10 cellular contexts compared by ENCODE assay signal in the genomic region with DNA sequence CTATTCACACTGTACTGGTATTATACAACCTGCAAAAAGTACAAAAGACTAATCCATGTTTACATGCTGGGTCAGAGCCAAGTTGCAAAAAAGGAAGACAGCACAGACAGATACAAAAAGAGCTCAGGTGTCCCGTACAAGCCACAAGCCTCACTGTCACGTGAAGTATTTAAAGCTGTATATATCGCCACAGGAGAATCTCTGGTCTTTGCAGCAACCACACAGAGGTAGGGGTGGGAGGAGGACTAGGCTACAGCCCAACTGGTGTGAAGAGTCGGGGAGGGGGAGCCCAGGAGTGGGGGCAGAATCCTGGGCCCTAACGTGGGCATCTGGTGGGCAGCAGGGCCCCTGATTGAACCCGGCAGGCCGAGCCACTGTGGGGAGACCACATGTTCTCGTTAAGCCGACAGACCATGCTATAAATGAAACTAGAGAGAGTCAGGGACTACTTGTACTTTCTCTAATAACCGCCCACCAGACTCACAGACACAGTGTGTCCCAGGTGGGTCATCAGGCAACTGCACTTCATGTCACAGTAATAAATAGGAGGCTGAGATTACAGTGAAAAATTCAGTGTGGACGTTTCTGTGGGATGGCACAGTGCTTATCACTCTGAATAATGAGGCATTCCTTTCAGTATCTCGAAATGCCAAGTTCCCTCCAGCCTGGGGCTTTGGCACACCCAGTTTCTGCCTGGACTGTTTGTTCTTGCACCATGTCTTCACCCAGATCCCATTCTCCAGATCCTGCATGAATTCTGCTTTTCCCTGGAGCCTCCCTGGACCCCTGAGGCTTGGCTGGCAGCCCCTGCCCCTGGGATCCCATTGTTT.
DNase-seq lines count a peak whose midpoint lies in the region; ATAC-seq and TF ChIP-seq lines count a peak whose summit lies in the region.
"Had no signal": no experiment of that assay in that cellular context is flagged by ENCODE, and none has a peak within 500 bp of the region (broad histone marks: within the 10 kb centered on the region; RNA-seq: fewer than 3 reads in every experiment).

No MANE protein-coding gene starts in this region.

- no peak for DNase-seq in SJCRH30
- DNase-seq in left ventricle myocardium superior: peak; percentile 46
- peak; percentile 68 for DNase-seq in spleen
- DNase-seq in HT-29 (ENCODE audit: low spot score): no peak
- DNase-seq: stimulated activated CD4-positive, alpha-beta T cell treated with anti-CD3 and anti-CD28 coated beads, Interleukin-12 subunit alpha, Interleukin-12 subunit beta, amount 100 ng/mL, for 4 hours had no signal

- H3K36me3 ChIP-seq in SJCRH30: no peaks in the 10 kb centered on the region
- H3K36me3 ChIP-seq in spleen: no peaks in the 10 kb centered on the region

- peaks cover 17% of the 10 kb centered on the region; the same call in 1 of the 2 replicates for H3K4me1 ChIP-seq in SJCRH30
- no peaks in the 10 kb centered on the region for H3K4me1 ChIP-seq in spleen

- ATAC-seq in HG03520 (IDR thresholded peaks at IDR 0.05; ENCODE audit: unreplicated experiment): peak; percentile 46
- ATAC-seq in left ventricle myocardium superior: peak; percentile 90
- no peak for ATAC-seq in HG03039 (IDR thresholded peaks at IDR 0.05; ENCODE audit: unreplicated experiment)
- no peak for ATAC-seq in GM21737 (IDR thresholded peaks at IDR 0.05; ENCODE audit: unreplicated experiment)
- ATAC-seq: activated naive CD4-positive, alpha-beta T cell treated with anti-CD3 and anti-CD28 coated beads, Interleukin-2, amount 50 U/mL, for 72 hours had no signal

- intact Hi-C loops in left ventricle myocardium superior (cut with micrococcal nuclease) (no loop called here), spleen (cut with DNase I; ENCODE audit: low total_unique reads) (no loop called here)

- TF ChIP-seq POLR2A in spleen (IDR thresholded peaks at IDR 0.05): no peak

- peak overlapping the region; percentile 19 for H3K4me3 ChIP-seq in SJCRH30
- H3K4me3 ChIP-seq in spleen: no peak overlapping the region

- H3K27ac ChIP-seq in SJCRH30: no peak overlapping the region
- no peak overlapping the region for H3K27ac ChIP-seq in spleen
- H3K27ac ChIP-seq: epithelial cell of prostate had no signal

- TF ChIP-seq CTCF in spleen (IDR thresholded peaks at IDR 0.05 in 8 of 11, conservative IDR thresholded peaks at IDR 0.05 in 3 of 11): no peak

- H3K27me3 ChIP-seq in SJCRH30 (no peaks in the 10 kb centered on the region), spleen (replicated peaks in 1 of 7) (peaks cover 0 to 26% (median 5%) of the 10 kb centered on the region in 7 donors)

- WGBS in spleen, 5 donors: 63 to 72% (median 70%) methylated on average over 11 to 12 of the region's 12 CpGs

- H3K9me3 ChIP-seq in SJCRH30 (replicated peaks) (0 out of 2 replicates have a peak, but pooled peaks cover 2% of the 10 kb centered on the region), spleen (peaks cover 0 to 6% (median 0%) of the 10 kb centered on the region in 8 donors)

Comparison
In these comparisons a context has a peak if more than half of its experiments do, and no peak if none do; other contexts are left out.
1. ATAC-seq: peak in HG03520 (single experiment) and left ventricle myocardium superior (single experiment); none in HG03039 (single experiment) and GM21737 (single experiment).
2. DNase-seq: peak in left ventricle myocardium superior (single experiment) and spleen (single experiment); none in SJCRH30 (0 of 2) and HT-29 (single experiment).